Comparison of ENCODE assay signal across 8 cellular contexts in genomic region chr12:128644664-128645296, GRCh38.
A peak's percentile ranks its signal among the peaks of the same experiment; 100 is the strongest.
DNase-seq lines count a peak whose midpoint lies in the region; ATAC-seq and TF ChIP-seq lines count a peak whose summit lies in the region.

No MANE protein-coding gene starts in this region.

- H4K20me1 ChIP-seq in osteoblast (ENCODE audit: insufficient read depth, low read length) = no peaks in the 10 kb centered on the region

- no peak overlapping the region for H2AFZ ChIP-seq in osteoblast (ENCODE audit: low read length)

- TF ChIP-seq POLR2A in adrenal gland (IDR thresholded peaks at IDR 0.05) = no peak

- no peak overlapping the region for H3K4me3 ChIP-seq in adrenal gland
- no peak overlapping the region for H3K4me3 ChIP-seq in osteoblast (ENCODE audit: insufficient read depth, low read length)

- H3K4me2 ChIP-seq in osteoblast (ENCODE audit: insufficient read depth, low read length) = no peak overlapping the region

- H3K27ac ChIP-seq in adrenal gland (no peak overlapping the region), osteoblast (ENCODE audit: low read depth, low read length) (no peak overlapping the region)

- peak; percentile 5 for DNase-seq in stimulated activated CD4-positive, alpha-beta T cell treated with anti-CD3 and anti-CD28 coated beads, Interleukin-12 subunit alpha, Interleukin-12 subunit beta, amount 100 ng/mL, for 4 hours
- DNase-seq in stimulated activated CD4-positive, alpha-beta T cell treated with anti-CD3 and anti-CD28 coated beads, Interleukin-4, amount 100 ng/mL, for 24 hours = no peak
- peak; percentile 71 for DNase-seq in NCI-H2107 (lab: John Stamatoyannopoulos, UW)
- peak in 6 of 7 donors; percentile 9 to 51 (median 22) for DNase-seq in adrenal gland
- peak; percentile 78 for DNase-seq in mucosa of gallbladder (ENCODE audit: low spot score)
- DNase-seq in osteoblast (ENCODE audit: insufficient read length, low spot score, missing footprints) = no peak
- no peak for DNase-seq in dedifferentiated amniotic fluid mesenchymal stem cell (ENCODE audit: extremely low spot score)

- H3K79me2 ChIP-seq in osteoblast (ENCODE audit: insufficient read depth, low read length) = no peaks in the 10 kb centered on the region

- H3K27me3 ChIP-seq in adrenal gland = no peaks in the 10 kb centered on the region
- H3K27me3 ChIP-seq in osteoblast (ENCODE audit: insufficient read depth, low read length) = no peaks in the 10 kb centered on the region

- no peak for ATAC-seq in HG03025 (IDR thresholded peaks at IDR 0.05; ENCODE audit: low FRiP score, unreplicated experiment)

- intact Hi-C loops in adrenal gland (cut with DNase I) = no loop called here

- H3K36me3 ChIP-seq in adrenal gland (replicated peaks in 1 of 2) (no peaks in the 10 kb centered on the region), osteoblast (ENCODE audit: insufficient read depth, low read length) (no peaks in the 10 kb centered on the region)

- peak; percentile 14 to 42 (median 34) for TF ChIP-seq CTCF in adrenal gland (IDR thresholded peaks at IDR 0.05)
- TF ChIP-seq CTCF in osteoblast (IDR thresholded peaks at IDR 0.05; ENCODE audit: extremely low read depth, low read depth, low read length) = no peak

- H3K9me3 ChIP-seq in adrenal gland (replicated peaks in 1 of 3) (no peaks in the 10 kb centered on the region), osteoblast (ENCODE audit: low read depth, low read length) (no peaks in the 10 kb centered on the region)

- WGBS in adrenal gland, 4 donors = 51 to 60% (median 55%) methylated on average over 15 of the region's 15 CpGs

- H3K4me1 ChIP-seq in adrenal gland (replicated peaks in 1 of 2) = no peaks in the 10 kb centered on the region
- no peaks in the 10 kb centered on the region for H3K4me1 ChIP-seq in osteoblast (ENCODE audit: insufficient read depth, low read length)

Comparison
In these comparisons a context has a peak if more than half of its experiments do, and no peak if none do; other contexts are left out.
1. DNase-seq: peak in stimulated activated CD4-positive, alpha-beta T cell treated with anti-CD3 and anti-CD28 coated beads, Interleukin-12 subunit alpha, Interleukin-12 subunit beta, amount 100 ng/mL, for 4 hours (single experiment), NCI-H2107 (single experiment), adrenal gland (6 of 7) and mucosa of gallbladder (single experiment); none in stimulated activated CD4-positive, alpha-beta T cell treated with anti-CD3 and anti-CD28 coated beads, Interleukin-4, amount 100 ng/mL, for 24 hours (single experiment), osteoblast (single experiment) and dedifferentiated amniotic fluid mesenchymal stem cell (single experiment).